1 cellular context compared by ENCODE assay signal in genomic region chr10:68876246-68876918, GRCh38.
TF ChIP-seq lines count a peak whose summit lies in the region.

No MANE protein-coding gene starts in this region.

TF ChIP-seq in HepG2, 621 proteins besides CTCF, POLR2A, EP300 and RAD21 (continued from another document and continues in another):
- TF ChIP-seq ZNF235 (CRISPR knock-in tag; IDR thresholded peaks at IDR 0.05; ENCODE audit: borderline replicate concordance) = no peak
- TF ChIP-seq, protein P1, sequence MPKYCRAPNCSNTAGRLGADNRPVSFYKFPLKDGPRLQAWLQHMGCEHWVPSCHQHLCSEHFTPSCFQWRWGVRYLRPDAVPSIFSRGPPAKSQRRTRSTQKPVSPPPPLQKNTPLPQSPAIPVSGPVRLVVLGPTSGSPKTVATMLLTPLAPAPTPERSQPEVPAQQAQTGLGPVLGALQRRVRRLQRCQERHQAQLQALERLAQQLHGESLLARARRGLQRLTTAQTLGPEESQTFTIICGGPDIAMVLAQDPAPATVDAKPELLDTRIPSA (CRISPR knock-in tag; IDR thresholded peaks at IDR 0.05; ENCODE audit: borderline replicate concordance) = no peak
- 0 out of 2 replicates have a peak, but pooled peaks have one; percentile 13 for TF ChIP-seq BHLHE40 (IDR thresholded peaks at IDR 0.05; ENCODE audit: low read length)
- no peak for TF ChIP-seq MYC (CRISPR knock-in tag; IDR thresholded peaks at IDR 0.05; ENCODE audit: borderline replicate concordance)
- no peak for TF ChIP-seq ZC3H4 (CRISPR knock-in tag; IDR thresholded peaks at IDR 0.05; ENCODE audit: borderline replicate concordance)
- TF ChIP-seq, protein P2, sequence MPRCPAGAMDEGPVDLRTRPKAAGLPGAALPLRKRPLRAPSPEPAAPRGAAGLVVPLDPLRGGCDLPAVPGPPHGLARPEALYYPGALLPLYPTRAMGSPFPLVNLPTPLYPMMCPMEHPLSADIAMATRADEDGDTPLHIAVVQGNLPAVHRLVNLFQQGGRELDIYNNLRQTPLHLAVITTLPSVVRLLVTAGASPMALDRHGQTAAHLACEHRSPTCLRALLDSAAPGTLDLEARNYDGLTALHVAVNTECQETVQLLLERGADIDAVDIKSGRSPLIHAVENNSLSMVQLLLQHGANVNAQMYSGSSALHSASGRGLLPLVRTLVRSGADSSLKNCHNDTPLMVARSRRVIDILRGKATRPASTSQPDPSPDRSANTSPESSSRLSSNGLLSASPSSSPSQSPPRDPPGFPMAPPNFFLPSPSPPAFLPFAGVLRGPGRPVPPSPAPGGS (CRISPR knock-in tag; IDR thresholded peaks at IDR 0.05) = no peak
- TF ChIP-seq BRD4 (CRISPR knock-in tag; IDR thresholded peaks at IDR 0.05) = no peak
- TF ChIP-seq ZNF724P (CRISPR knock-in tag; IDR thresholded peaks at IDR 0.05; ENCODE audit: borderline replicate concordance) = 0 out of 2 replicates have a peak, but pooled peaks have one; percentile 24
- no peak for TF ChIP-seq SAFB2 (CRISPR knock-in tag; IDR thresholded peaks at IDR 0.05; ENCODE audit: borderline replicate concordance, low read depth)
- TF ChIP-seq SP5 (CRISPR knock-in tag; IDR thresholded peaks at IDR 0.05; ENCODE audit: borderline replicate concordance, low read depth) = peak; percentile 34; the same call in 1 of the 2 replicates
- TF ChIP-seq ZNF891 (CRISPR knock-in tag; IDR thresholded peaks at IDR 0.05) = no peak
- TF ChIP-seq YY1 (IDR thresholded peaks at IDR 0.05; ENCODE audit: insufficient read depth, insufficient replicate concordance, low read depth, low read length) = no peak
- no peak for TF ChIP-seq THYN1 (CRISPR knock-in tag; IDR thresholded peaks at IDR 0.05; ENCODE audit: borderline replicate concordance, low read depth)
- TF ChIP-seq LCORL (IDR thresholded peaks at IDR 0.05) = no peak
- TF ChIP-seq LCORL (CRISPR knock-in tag; IDR thresholded peaks at IDR 0.05) = peak; percentile 54; the same call in 1 of the 2 replicates
- no peak for TF ChIP-seq CREB3 (CRISPR knock-in tag; IDR thresholded peaks at IDR 0.05)
- TF ChIP-seq, protein P3, sequence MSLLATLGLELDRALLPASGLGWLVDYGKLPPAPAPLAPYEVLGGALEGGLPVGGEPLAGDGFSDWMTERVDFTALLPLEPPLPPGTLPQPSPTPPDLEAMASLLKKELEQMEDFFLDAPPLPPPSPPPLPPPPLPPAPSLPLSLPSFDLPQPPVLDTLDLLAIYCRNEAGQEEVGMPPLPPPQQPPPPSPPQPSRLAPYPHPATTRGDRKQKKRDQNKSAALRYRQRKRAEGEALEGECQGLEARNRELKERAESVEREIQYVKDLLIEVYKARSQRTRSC (CRISPR knock-in tag; IDR thresholded peaks at IDR 0.05; ENCODE audit: low read depth) = no peak
- TF ChIP-seq BCLAF1 (IDR thresholded peaks at IDR 0.05) = no peak
- TF ChIP-seq ZNF329 (CRISPR knock-in tag; IDR thresholded peaks at IDR 0.05; ENCODE audit: low read depth) = no peak
- TF ChIP-seq ZBTB7B (CRISPR knock-in tag; IDR thresholded peaks at IDR 0.05) = peak; percentile 75; the same call in 1 of the 2 replicates
- no peak for TF ChIP-seq SETDB1 (CRISPR knock-in tag; IDR thresholded peaks at IDR 0.05; ENCODE audit: borderline replicate concordance)
- no peak for TF ChIP-seq ZNF550 (CRISPR knock-in tag; IDR thresholded peaks at IDR 0.05; ENCODE audit: borderline replicate concordance)
- no peak for TF ChIP-seq FOXC1 (CRISPR knock-in tag; IDR thresholded peaks at IDR 0.05; ENCODE audit: borderline replicate concordance)
- peak; percentile 33; the same call in 1 of the 2 replicates for TF ChIP-seq ZNF431 (CRISPR knock-in tag; IDR thresholded peaks at IDR 0.05; ENCODE audit: borderline replicate concordance, low read depth)
- 0 out of 2 replicates have a peak, but pooled peaks have one; percentile 50 for TF ChIP-seq ARNT2 (CRISPR knock-in tag; IDR thresholded peaks at IDR 0.05; ENCODE audit: low read depth)
- TF ChIP-seq, protein P4, sequence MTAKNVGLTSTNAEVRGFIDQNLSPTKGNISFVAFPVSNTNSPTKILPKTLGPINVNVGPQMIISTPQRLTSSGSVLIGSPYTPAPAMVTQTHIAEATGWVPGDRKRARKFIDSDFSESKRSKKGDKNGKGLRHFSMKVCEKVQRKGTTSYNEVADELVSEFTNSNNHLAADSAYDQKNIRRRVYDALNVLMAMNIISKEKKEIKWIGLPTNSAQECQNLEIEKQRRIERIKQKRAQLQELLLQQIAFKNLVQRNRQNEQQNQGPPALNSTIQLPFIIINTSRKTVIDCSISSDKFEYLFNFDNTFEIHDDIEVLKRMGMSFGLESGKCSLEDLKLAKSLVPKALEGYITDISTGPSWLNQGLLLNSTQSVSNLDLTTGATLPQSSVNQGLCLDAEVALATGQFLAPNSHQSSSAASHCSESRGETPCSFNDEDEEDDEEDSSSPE (CRISPR knock-in tag; IDR thresholded peaks at IDR 0.05) = peak; percentile 55
- TF ChIP-seq, protein P5, sequence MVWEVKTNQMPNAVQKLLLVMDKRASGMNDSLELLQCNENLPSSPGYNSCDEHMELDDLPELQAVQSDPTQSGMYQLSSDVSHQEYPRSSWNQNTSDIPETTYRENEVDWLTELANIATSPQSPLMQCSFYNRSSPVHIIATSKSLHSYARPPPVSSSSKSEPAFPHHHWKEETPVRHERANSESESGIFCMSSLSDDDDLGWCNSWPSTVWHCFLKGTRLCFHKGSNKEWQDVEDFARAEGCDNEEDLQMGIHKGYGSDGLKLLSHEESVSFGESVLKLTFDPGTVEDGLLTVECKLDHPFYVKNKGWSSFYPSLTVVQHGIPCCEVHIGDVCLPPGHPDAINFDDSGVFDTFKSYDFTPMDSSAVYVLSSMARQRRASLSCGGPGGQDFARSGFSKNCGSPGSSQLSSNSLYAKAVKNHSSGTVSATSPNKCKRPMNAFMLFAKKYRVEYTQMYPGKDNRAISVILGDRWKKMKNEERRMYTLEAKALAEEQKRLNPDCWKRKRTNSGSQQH (CRISPR knock-in tag; IDR thresholded peaks at IDR 0.05; ENCODE audit: low read depth) = no peak
- TF ChIP-seq, protein P6, sequence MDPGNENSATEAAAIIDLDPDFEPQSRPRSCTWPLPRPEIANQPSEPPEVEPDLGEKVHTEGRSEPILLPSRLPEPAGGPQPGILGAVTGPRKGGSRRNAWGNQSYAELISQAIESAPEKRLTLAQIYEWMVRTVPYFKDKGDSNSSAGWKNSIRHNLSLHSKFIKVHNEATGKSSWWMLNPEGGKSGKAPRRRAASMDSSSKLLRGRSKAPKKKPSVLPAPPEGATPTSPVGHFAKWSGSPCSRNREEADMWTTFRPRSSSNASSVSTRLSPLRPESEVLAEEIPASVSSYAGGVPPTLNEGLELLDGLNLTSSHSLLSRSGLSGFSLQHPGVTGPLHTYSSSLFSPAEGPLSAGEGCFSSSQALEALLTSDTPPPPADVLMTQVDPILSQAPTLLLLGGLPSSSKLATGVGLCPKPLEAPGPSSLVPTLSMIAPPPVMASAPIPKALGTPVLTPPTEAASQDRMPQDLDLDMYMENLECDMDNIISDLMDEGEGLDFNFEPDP (CRISPR knock-in tag; conservative IDR thresholded peaks at IDR 0.05) = no peak
- peak; percentile 86 for TF ChIP-seq NFIC (IDR thresholded peaks at IDR 0.05; ENCODE audit: low read length)
- TF ChIP-seq KLF9 (CRISPR knock-in tag; IDR thresholded peaks at IDR 0.05; ENCODE audit: low read depth) = no peak
- TF ChIP-seq TMF1 (CRISPR knock-in tag; IDR thresholded peaks at IDR 0.05; ENCODE audit: low read depth) = no peak
- TF ChIP-seq ZSCAN31 (CRISPR knock-in tag; IDR thresholded peaks at IDR 0.05; ENCODE audit: low read depth) = peak; percentile 49; the same call in 1 of the 2 replicates
- peak; percentile 97 for TF ChIP-seq ASH2L (IDR thresholded peaks at IDR 0.05; ENCODE audit: insufficient read length, low read depth, low read length)
- TF ChIP-seq TRIM24 (CRISPR knock-in tag; IDR thresholded peaks at IDR 0.05) = peak; percentile 8; the same call in 1 of the 2 replicates
- TF ChIP-seq PHF20 (CRISPR knock-in tag; IDR thresholded peaks at IDR 0.05) = no peak
- no peak for TF ChIP-seq MTF1 (CRISPR knock-in tag; IDR thresholded peaks at IDR 0.05)
- TF ChIP-seq ZFP37 (CRISPR knock-in tag; IDR thresholded peaks at IDR 0.05; ENCODE audit: borderline replicate concordance) = no peak
- TF ChIP-seq KLF12 (CRISPR knock-in tag; IDR thresholded peaks at IDR 0.05; ENCODE audit: borderline replicate concordance) = 0 out of 2 replicates have a peak, but pooled peaks have one; percentile 32
- no peak for TF ChIP-seq ZNF253 (CRISPR knock-in tag; IDR thresholded peaks at IDR 0.05; ENCODE audit: borderline replicate concordance)
- TF ChIP-seq ZFAT (CRISPR knock-in tag; conservative IDR thresholded peaks at IDR 0.05) = no peak
- peak; percentile 51; the same call in 1 of the 2 replicates for TF ChIP-seq NR2C2 (CRISPR knock-in tag; IDR thresholded peaks at IDR 0.05; ENCODE audit: borderline replicate concordance)
- TF ChIP-seq WIZ (CRISPR knock-in tag; IDR thresholded peaks at IDR 0.05) = no peak
- TF ChIP-seq CENPBD1 (CRISPR knock-in tag; IDR thresholded peaks at IDR 0.05; ENCODE audit: borderline replicate concordance, low read depth) = no peak
- peak; percentile 64 for TF ChIP-seq POLR2AphosphoS5 (IDR thresholded peaks at IDR 0.05; ENCODE audit: low read depth, low read length)
- TF ChIP-seq CENPT (CRISPR knock-in tag; IDR thresholded peaks at IDR 0.05; ENCODE audit: low read depth) = no peak
- TF ChIP-seq ZNF414 (CRISPR knock-in tag; IDR thresholded peaks at IDR 0.05) = no peak
- no peak for TF ChIP-seq ZNF3 (CRISPR knock-in tag; IDR thresholded peaks at IDR 0.05)
- TF ChIP-seq, protein P7, sequence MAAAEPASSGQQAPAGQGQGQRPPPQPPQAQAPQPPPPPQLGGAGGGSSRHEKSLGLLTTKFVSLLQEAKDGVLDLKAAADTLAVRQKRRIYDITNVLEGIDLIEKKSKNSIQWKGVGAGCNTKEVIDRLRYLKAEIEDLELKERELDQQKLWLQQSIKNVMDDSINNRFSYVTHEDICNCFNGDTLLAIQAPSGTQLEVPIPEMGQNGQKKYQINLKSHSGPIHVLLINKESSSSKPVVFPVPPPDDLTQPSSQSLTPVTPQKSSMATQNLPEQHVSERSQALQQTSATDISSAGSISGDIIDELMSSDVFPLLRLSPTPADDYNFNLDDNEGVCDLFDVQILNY (CRISPR knock-in tag; conservative IDR thresholded peaks at IDR 0.05) = no peak
- no peak for TF ChIP-seq ZNF773 (CRISPR knock-in tag; IDR thresholded peaks at IDR 0.05; ENCODE audit: borderline replicate concordance)
- TF ChIP-seq GMEB2 (CRISPR knock-in tag; IDR thresholded peaks at IDR 0.05; ENCODE audit: low read depth) = no peak
- TF ChIP-seq ARID2 (CRISPR knock-in tag; IDR thresholded peaks at IDR 0.05; ENCODE audit: borderline replicate concordance) = peak; percentile 23; the same call in 1 of the 2 replicates
- TF ChIP-seq ZFP36 (IDR thresholded peaks at IDR 0.05; ENCODE audit: borderline replicate concordance, low read depth, low read length, partially characterized antibody) = no peak
